25 cellular contexts compared by ENCODE assay signal in genomic region chr7:40948239-40948638, GRCh38.
"Had no signal": no experiment of that assay in that cellular context is flagged by ENCODE, and none has a peak within 500 bp of the region (broad histone marks: within the 10 kb centered on the region; RNA-seq: fewer than 3 reads in every experiment).

No MANE protein-coding gene starts in this region.

- H3K27ac ChIP-seq: HL-60, SJSA1, SK-N-MC had no signal

- H3K36me3 ChIP-seq: MG63, SJSA1 had no signal

- FAIRE-seq: HTR-8/SVneo, RCC 7860 had no signal

- DNase-seq: Karpas-422, KG1, MG63, NCI-H1092, NCI-H1105 treated with DMSO at 0.1 percent for 48 hours, NCI-H1417 treated with DMSO at 0.1 percent for 48 hours, NCI-H146, NCI-H1694 treated with DMSO at 0.1 percent for 48 hours, NCI-H2029, NCI-H2081 treated with DMSO at 0.1 percent for 48 hours, NCI-H2171, NCI-H226, NCI-H446, NCI-H510A, NCI-H524 treated with DMSO at 0.1 percent for 48 hours, NCI-H69, NCI-H774, Right ventricle myocardium superior, RPMI8226, SIG-M5 had no signal

- H3K9me3 ChIP-seq: SJSA1 had no signal

- H3K4me1 ChIP-seq: SJSA1 had no signal

- H3K27me3 ChIP-seq: MG63, SJSA1 had no signal

- H3K4me3 ChIP-seq: MG63, SJSA1, SK-N-MC had no signal
